In genomic region chr5:52893105-52893504, GRCh38 we compare ENCODE assay signal across 13 cellular contexts.
DNase-seq lines count a peak whose midpoint lies in the region; ATAC-seq and TF ChIP-seq lines count a peak whose summit lies in the region.
"Had no signal": no experiment of that assay in that cellular context is flagged by ENCODE, and none has a peak within 500 bp of the region (broad histone marks: within the 10 kb centered on the region; RNA-seq: fewer than 3 reads in every experiment).

No MANE protein-coding gene starts in this region.

- no peaks in the 10 kb centered on the region for H3K27me3 ChIP-seq in SK-N-SH (ENCODE audit: insufficient read depth)
- no peaks in the 10 kb centered on the region for H3K27me3 ChIP-seq in MM.1S (replicated peaks; ENCODE audit: insufficient read depth, low read length)
- H3K27me3 ChIP-seq: BLaER1 treated with 17β-estradiol and CSF1 and Interleukin-3, amounts not matched to agents 10 nM and 100 nM had no signal

- 0 out of 2 replicates have a peak overlapping the region, but pooled peaks have one; percentile 9 for H3K4me2 ChIP-seq in SK-N-SH
- no peak overlapping the region for H3K4me2 ChIP-seq in MM.1S (ENCODE audit: low read depth, low read length)
- H3K4me2 ChIP-seq: BLaER1 treated with 17β-estradiol and CSF1 and Interleukin-3, amounts not matched to agents 10 nM and 100 nM had no signal

- H3K79me2 ChIP-seq in SK-N-SH (ENCODE audit: insufficient read depth), result no peaks in the 10 kb centered on the region
- no peaks in the 10 kb centered on the region for H3K79me2 ChIP-seq in MM.1S (ENCODE audit: low read length)

- no peak overlapping the region for H3K9ac ChIP-seq in SK-N-SH
- H3K9ac ChIP-seq in MM.1S (ENCODE audit: low read length), result no peak overlapping the region
- H3K9ac ChIP-seq: BLaER1 treated with 17β-estradiol and CSF1 and Interleukin-3, amounts not matched to agents 10 nM and 100 nM had no signal

- no peaks in the 10 kb centered on the region for H3K9me3 ChIP-seq in SK-N-SH
- H3K9me3 ChIP-seq in MM.1S (replicated peaks; ENCODE audit: insufficient read depth, low read length), result no peaks in the 10 kb centered on the region
- H3K9me3 ChIP-seq: BLaER1 treated with 17β-estradiol and CSF1 and Interleukin-3, amounts not matched to agents 10 nM and 100 nM had no signal

- TF ChIP-seq CTCF in SK-N-SH (IDR thresholded peaks at IDR 0.05) (no peak), omental fat pad (IDR thresholded peaks at IDR 0.05) (no peak), MM.1S (IDR thresholded peaks at IDR 0.05; ENCODE audit: low read length) (no peak)

- ATAC-seq in omental fat pad (ENCODE audit: low FRiP score) (peak; percentile 79), HG02571 (IDR thresholded peaks at IDR 0.05; ENCODE audit: unreplicated experiment) (no peak)
- ATAC-seq: Panc1 had no signal

- H2AFZ ChIP-seq in SK-N-SH (ENCODE audit: low read depth) (no peak overlapping the region), MM.1S (ENCODE audit: low read length) (no peak overlapping the region)

- H3K36me3 ChIP-seq in SK-N-SH (replicated peaks in 1 of 2; ENCODE audit: control insufficient read depth in 1 of 2, insufficient read depth in 2 of 2, low read length in 1 of 2), result peaks cover 3 to 9% of the 10 kb centered on the region in 2 experiments
- no peaks in the 10 kb centered on the region for H3K36me3 ChIP-seq in MM.1S (replicated peaks; ENCODE audit: insufficient read depth, low read length)
- H3K36me3 ChIP-seq: BLaER1 treated with 17β-estradiol and CSF1 and Interleukin-3, amounts not matched to agents 10 nM and 100 nM had no signal

- peaks cover 13% of the 10 kb centered on the region for H3F3A ChIP-seq in SK-N-SH (replicated peaks; ENCODE audit: insufficient read depth)
- H3F3A ChIP-seq in MM.1S (ENCODE audit: insufficient read depth, low read length), result no peaks in the 10 kb centered on the region

- H3K4me1 ChIP-seq in SK-N-SH (ENCODE audit: control insufficient read depth in 1 of 2, insufficient read depth in 2 of 2, low read depth in 1 of 2, low read length in 1 of 2), result peaks cover 6 to 22% of the 10 kb centered on the region in 2 experiments; a peak in 3 of 4 replicates
- no peaks in the 10 kb centered on the region for H3K4me1 ChIP-seq in MM.1S (ENCODE audit: low read length)

- no peak for TF ChIP-seq RAD21 in SK-N-SH (IDR thresholded peaks at IDR 0.05; ENCODE audit: low read length)

- H3K9me2 ChIP-seq in SK-N-SH (peaks cover 4% of the 10 kb centered on the region; the same call in 1 of the 2 replicates), MM.1S (replicated peaks; ENCODE audit: insufficient read depth, low read length) (no peaks in the 10 kb centered on the region)

- H4K20me1 ChIP-seq in SK-N-SH (ENCODE audit: insufficient read depth) (no peaks in the 10 kb centered on the region), MM.1S (ENCODE audit: insufficient read depth, low read length) (no peaks in the 10 kb centered on the region)
- H4K20me1 ChIP-seq: BLaER1 treated with 17β-estradiol and CSF1 and Interleukin-3, amounts not matched to agents 10 nM and 100 nM had no signal

- CTCF ChIA-PET in SK-N-SH (lab: Yijun Ruan, JAX), result no interaction called here

- H3K4me3 ChIP-seq in SK-N-SH (ENCODE audit: low read depth in 2 of 2, low read length in 1 of 2), result no peak overlapping the region
- no peak overlapping the region for H3K4me3 ChIP-seq in MM.1S (ENCODE audit: low read length)
- H3K4me3 ChIP-seq: BLaER1 treated with 17β-estradiol and CSF1 and Interleukin-3, amounts not matched to agents 10 nM and 100 nM had no signal

- H3K27ac ChIP-seq in SK-N-SH (ENCODE audit: low read depth in 2 of 2, low read length in 1 of 2), result peak overlapping the region; percentile 43 to 47; a peak in 3 of 4 replicates
- H3K27ac ChIP-seq in MM.1S (ENCODE audit: low read length), result no peak overlapping the region
- H3K27ac ChIP-seq: BLaER1 treated with 17β-estradiol and CSF1 and Interleukin-3, amounts not matched to agents 10 nM and 100 nM had no signal

- DNase-seq in AG08395 (ENCODE audit: low spot score), result peak; percentile 40
- no peak for DNase-seq in SK-N-SH
- peak; percentile 87 for DNase-seq in fibroblast of peridontal ligament (ENCODE audit: extremely low read depth)
- DNase-seq in omental fat pad (ENCODE audit: low spot score), result no peak
- no peak for DNase-seq in UCSD-AML1 (lab: John Stamatoyannopoulos, UW; ENCODE audit: unreplicated experiment)
- DNase-seq in NOMO-1 (lab: John Stamatoyannopoulos, UW; ENCODE audit: unreplicated experiment in 2 of 2), result no peak
- DNase-seq in MM.1S, result no peak
- DNase-seq: activated B cell treated with CpG ODN at 0.5 μM for 24 hours; effector CD8-positive, alpha-beta T cell; NCI-H2081 treated with DMSO at 0.1 percent for 48 hours had no signal

- POLR2A ChIA-PET in SK-N-SH (lab: Yijun Ruan, JAX), result interaction anchor here (0.6 kb wide), 1 partner anchor 13 kb away, joined by 3 read pairs; no protein-coding TSS in a partner anchor

- 0 out of 4 replicates have a peak, but pooled peaks of 1 of the 2 experiments have one; percentile 19 for TF ChIP-seq EP300 in SK-N-SH (IDR thresholded peaks at IDR 0.05; ENCODE audit: borderline replicate concordance in 1 of 2, low read depth in 1 of 2, low read length in 1 of 2)

TF ChIP-seq in SK-N-SH, 30 proteins besides CTCF, POLR2A, EP300 and RAD21 (continues in another document):
- TF ChIP-seq CHD2 (IDR thresholded peaks at IDR 0.05; ENCODE audit: low read length, partially characterized antibody), result no peak
- TF ChIP-seq TAF1 (IDR thresholded peaks at IDR 0.05; ENCODE audit: borderline replicate concordance, low read depth, low read length), result no peak
- TF ChIP-seq RFX5 (IDR thresholded peaks at IDR 0.05; ENCODE audit: low read length), result no peak
- peak; percentile 59 for TF ChIP-seq TCF12 (IDR thresholded peaks at IDR 0.05)
- no peak for TF ChIP-seq GABPA (IDR thresholded peaks at IDR 0.05; ENCODE audit: low read depth)
- no peak for TF ChIP-seq MEF2A (IDR thresholded peaks at IDR 0.05; ENCODE audit: borderline replicate concordance, low read depth)
- TF ChIP-seq ZBTB33 (IDR thresholded peaks at IDR 0.05; ENCODE audit: borderline replicate concordance, low read depth), result no peak
- no peak for TF ChIP-seq USF2 (IDR thresholded peaks at IDR 0.05; ENCODE audit: borderline replicate concordance, low read depth, low read length)
- no peak for TF ChIP-seq IRF3 (IDR thresholded peaks at IDR 0.05; ENCODE audit: low read depth, low read length)
- TF ChIP-seq MXI1 (IDR thresholded peaks at IDR 0.05; ENCODE audit: low read depth, low read length), result no peak
- TF ChIP-seq RXRA (IDR thresholded peaks at IDR 0.05; ENCODE audit: borderline replicate concordance, low read depth), result 0 out of 2 replicates have a peak, but pooled peaks have one; percentile 16
- no peak for TF ChIP-seq FOXJ3 (CRISPR knock-in tag; IDR thresholded peaks at IDR 0.05)
- peak; percentile 35; the same call in 1 of the 2 replicates for TF ChIP-seq FOSL2 (IDR thresholded peaks at IDR 0.05; ENCODE audit: borderline replicate concordance, low read depth)
- no peak for TF ChIP-seq SIN3A (IDR thresholded peaks at IDR 0.05; ENCODE audit: borderline replicate concordance, low read depth, low read length)
- no peak for TF ChIP-seq MAX (IDR thresholded peaks at IDR 0.05; ENCODE audit: low read depth)
- peak; percentile 73 for TF ChIP-seq NFIC (IDR thresholded peaks at IDR 0.05; ENCODE audit: borderline replicate concordance)
- TF ChIP-seq PBX3 (IDR thresholded peaks at IDR 0.05), result peak; percentile 52

Comparison
In these comparisons a context has a peak if more than half of its experiments do, and no peak if none do; other contexts are left out.
1. DNase-seq: peak in AG08395 (single experiment) and fibroblast of peridontal ligament (single experiment); none in SK-N-SH (single experiment), omental fat pad (single experiment), UCSD-AML1 (single experiment), NOMO-1 (0 of 2) and MM.1S (single experiment).